19 cellular contexts compared by ENCODE assay signal in the genomic region with DNA sequence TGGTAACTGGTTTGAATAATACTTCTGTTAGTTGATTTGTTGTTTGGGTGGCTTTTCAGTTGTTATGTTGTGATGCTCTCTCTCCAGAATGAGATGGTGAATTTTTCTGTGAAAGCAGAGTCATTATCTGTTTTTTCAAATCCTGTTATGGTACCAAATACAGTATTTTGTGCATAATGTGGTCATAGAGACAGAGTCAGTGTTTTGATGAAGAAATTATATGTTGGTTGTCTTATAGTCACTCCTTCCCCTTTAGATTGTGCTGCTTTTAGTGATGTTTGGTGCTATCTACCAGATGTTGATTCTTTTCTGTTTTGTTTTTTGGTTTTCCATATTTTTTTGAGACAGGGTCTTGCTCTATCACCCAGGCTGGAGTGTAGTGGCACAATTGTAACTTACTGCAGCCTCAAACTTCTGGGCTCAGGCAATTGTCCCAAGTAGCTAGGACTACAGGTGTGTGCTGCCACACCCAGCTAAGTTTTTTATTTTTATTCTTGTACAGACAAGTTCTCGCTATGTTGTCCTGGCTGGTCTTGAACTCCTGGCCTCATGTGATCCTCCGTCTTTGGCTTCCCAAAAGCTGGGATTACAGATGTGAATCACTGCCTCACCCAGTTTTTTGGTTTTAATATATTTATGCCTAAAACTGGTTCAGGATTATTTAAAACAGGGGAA. TPM values are rescaled to one million over a fixed set of nuclear protein-coding genes. Genes with fewer than 3 reads are reported as not detected.
A peak's percentile ranks its signal among the peaks of the same experiment; 100 is the strongest.
DNase-seq lines count a peak whose midpoint lies in the region; ATAC-seq, FAIRE-seq and TF ChIP-seq lines count a peak whose summit lies in the region.
"Had no signal": no experiment of that assay in that cellular context is flagged by ENCODE, and none has a peak within 500 bp of the region (broad histone marks: within the 10 kb centered on the region; RNA-seq: fewer than 3 reads in every experiment).

No MANE protein-coding gene starts in this region.

- no TSS peak for BruUV-seq in K562 (replicated peaks; lab: Mats Ljungman, UMichigan)

- H3K4me3 Mint-ChIP-seq in activated CD8-positive, alpha-beta memory T cell treated with anti-CD3 and anti-CD28 coated beads, Interleukin-2, amount 10 ng/mL, durations not matched to agents 7 days and 5 days: no peak overlapping the region
- H3K4me3 Mint-ChIP-seq: HFFc6 had no signal

- no peak for DNase-seq in activated CD8-positive, alpha-beta memory T cell treated with anti-CD3 and anti-CD28 coated beads, Interleukin-2, amount 10 ng/mL, durations not matched to agents 7 days and 5 days
- DNase-seq in activated CD8-positive, alpha-beta memory T cell treated with anti-CD3 and anti-CD28 coated beads, Interleukin-2, amount 50 U/mL, for 48 hours: no peak
- DNase-seq in GM12892 (ENCODE audit: insufficient read length) (no peak), K562 (ENCODE audit: extremely low read depth in 1 of 4, low spot score in 3 of 4) (no peak), gastrocnemius medialis (no peak), AG08396 (ENCODE audit: low spot score) (no peak), GM23248 (no peak), occipital lobe (lab: John Stamatoyannopoulos, UW) (no peak)
- DNase-seq: amniotic stem cell; COR-L47; GF-D8; MG63; nucleus accumbens; stimulated activated CD4-positive, alpha-beta T cell treated with anti-CD3 and anti-CD28 coated beads, Interleukin-4, amount 100 ng/mL, for 1 hour; stimulated activated CD8-positive, alpha-beta memory T cell treated with anti-CD3 and anti-CD28 coated beads, Interleukin-4, amount 100 ng/mL, for 48 hours had no signal

- TF ChIP-seq CTCF in K562 (IDR thresholded peaks at IDR 0.05 in 2 of 3, conservative IDR thresholded peaks at IDR 0.05 in 1 of 3; ENCODE audit: insufficient read depth in 2 of 3, low read depth in 1 of 3, low read length in 3 of 3) (no peak), gastrocnemius medialis (IDR thresholded peaks at IDR 0.05 in 4 of 5, conservative IDR thresholded peaks at IDR 0.05 in 1 of 5) (no peak)

- 61% methylated on average over 2 of the region's 2 CpGs for WGBS in K562 (ENCODE audit: insufficient coverage, low coverage, missing lambda C conversion rate)
- 97 to 100% methylated on average over 2 of the region's 2 CpGs for WGBS in GM23248 (ENCODE audit: low coverage in 1 of 2, low lambda C conversion rate in 2 of 2, missing lambda C conversion rate in 2 of 2), 2 experiments

- intact Hi-C loops in K562 (cut with micrococcal nuclease) (loop anchor here (5.0 kb wide), 1 partner anchor 615 kb away; a partner anchor contains a TSS), gastrocnemius medialis (cut with DNase I; ENCODE audit: low total_unique reads) (no loop called here)

- peak overlapping the region; percentile 16 for H3K27ac Mint-ChIP-seq in activated CD8-positive, alpha-beta memory T cell treated with anti-CD3 and anti-CD28 coated beads, Interleukin-2, amount 10 ng/mL, durations not matched to agents 7 days and 5 days
- H3K27ac Mint-ChIP-seq: HFFc6 had no signal

- H3K9ac ChIP-seq in K562 (ENCODE audit: insufficient read depth in 1 of 2, low read depth in 2 of 2, low read length in 2 of 2) (no peak overlapping the region; a peak in 1 of 4 replicates), GM23248 (no peak overlapping the region)

- H3K27me3 ChIP-seq in K562 (ENCODE audit: control insufficient read depth in 2 of 2, insufficient read depth in 2 of 2, low read length in 2 of 2) (no peaks in the 10 kb centered on the region), gastrocnemius medialis (no peaks in the 10 kb centered on the region), GM23248 (replicated peaks; ENCODE audit: insufficient read depth) (no peaks in the 10 kb centered on the region)
- H3K27me3 ChIP-seq: MG63, tibial nerve had no signal

- FAIRE-seq in GM12892 (lab: Jason Lieb, UNC): peak; percentile 9
- no peak for FAIRE-seq in K562 (lab: Jason Lieb, UNC)

- no peak overlapping the region for H3K4me2 ChIP-seq in K562 (ENCODE audit: insufficient read depth, low read length)
- H3K4me2 ChIP-seq in GM23248 (ENCODE audit: unreplicated experiment): no peak overlapping the region
- H3K4me2 ChIP-seq: A549 had no signal

- ATAC-seq in activated CD8-positive, alpha-beta memory T cell treated with anti-CD3 and anti-CD28 coated beads, Interleukin-2, amount 10 ng/mL, durations not matched to agents 7 days and 5 days: no peak
- ATAC-seq in K562: no peak
- no peak for ATAC-seq in gastrocnemius medialis

- no peaks in the 10 kb centered on the region for H3K9me3 Mint-ChIP-seq in activated CD8-positive, alpha-beta memory T cell treated with anti-CD3 and anti-CD28 coated beads, Interleukin-2, amount 10 ng/mL, durations not matched to agents 7 days and 5 days (ENCODE audit: low read depth)
- H3K9me3 Mint-ChIP-seq: HFFc6 had no signal

- H4K20me1 ChIP-seq in K562 (replicated peaks; ENCODE audit: control insufficient read depth, insufficient read depth, low read length) (peaks cover 8% of the 10 kb centered on the region), GM23248 (ENCODE audit: insufficient read depth) (no peaks in the 10 kb centered on the region; the same call in none of the 2 replicates)

- H3K36me3 Mint-ChIP-seq in activated CD8-positive, alpha-beta memory T cell treated with anti-CD3 and anti-CD28 coated beads, Interleukin-2, amount 10 ng/mL, durations not matched to agents 7 days and 5 days: peaks cover 13% of the 10 kb centered on the region

- H3K9me3 ChIP-seq in K562 (replicated peaks; ENCODE audit: control insufficient read depth, insufficient read depth, low read depth, low read length) (no peaks in the 10 kb centered on the region), gastrocnemius medialis (no peaks in the 10 kb centered on the region), GM23248 (ENCODE audit: low read depth) (no peaks in the 10 kb centered on the region)
- H3K9me3 ChIP-seq: A549, MG63, tibial nerve had no signal

- no peak for TF ChIP-seq EP300 in K562 (IDR thresholded peaks at IDR 0.05; ENCODE audit: low read length)

- H2AFZ ChIP-seq in K562 (ENCODE audit: low read depth, low read length) (no peak overlapping the region), GM23248 (no peak overlapping the region)

- H3K27ac ChIP-seq in K562 (ENCODE audit: extremely low read depth, low read depth, low read length) (no peak overlapping the region), gastrocnemius medialis (peak overlapping the region in 3 of 4 donors; percentile 30 to 98 (median 32)), GM23248 (no peak overlapping the region)
- H3K27ac ChIP-seq: A549, tibial nerve, VCaP had no signal

- no peak for TF ChIP-seq RAD21 in K562 (CRISPR knock-in tag; conservative IDR thresholded peaks at IDR 0.05 in 1 of 2, IDR thresholded peaks at IDR 0.05 in 1 of 2)

- POLR2A ChIA-PET in K562 (lab: Yijun Ruan, JAX): interaction anchor here (1.6 kb wide), 1 partner anchor 222 kb away, joined by 9 read pairs; no protein-coding TSS in a partner anchor

- peaks cover 70% of the 10 kb centered on the region for H3K4me1 Mint-ChIP-seq in activated CD8-positive, alpha-beta memory T cell treated with anti-CD3 and anti-CD28 coated beads, Interleukin-2, amount 10 ng/mL, durations not matched to agents 7 days and 5 days

- in situ Hi-C loops in K562 (cut with MboI) (no loop called here), gastrocnemius medialis (cut with MboI; ENCODE audit: low sequenced_read_pairs in 4 of 4) (loop anchor here in 1 of 4 donors (5.0 kb wide), 1 partner anchor 220 kb away; no protein-coding TSS in a partner anchor), GM23248 (cut with MboI) (no loop called here)

- CTCF ChIA-PET in activated CD8-positive, alpha-beta memory T cell treated with anti-CD3 and anti-CD28 coated beads, Interleukin-2, amount 10 ng/mL, durations not matched to agents 7 days and 5 days (lab: Charles Lee): interaction anchor here (0.8 to 1.8 kb wide), 17 partner anchors 19 to 612 kb away, joined by 3 to 19 read pairs (median 4); a partner anchor contains a TSS
- CTCF ChIA-PET in K562 (lab: Yijun Ruan, JAX; ENCODE audit: low intra/inter-chr PET ratio): interaction anchor here (0.6 to 4.2 kb wide), 6 partner anchors 154 to 230 kb away, joined by 3 to 47 read pairs (median 10); no protein-coding TSS in a partner anchor

- H3F3A ChIP-seq in GM23248 (ENCODE audit: insufficient read depth): peaks cover 7% of the 10 kb centered on the region; the same call in 1 of the 2 replicates

- peaks cover 3% of the 10 kb centered on the region for H3K9me1 ChIP-seq in K562 (ENCODE audit: control insufficient read depth, insufficient read depth, low read length)

- H3K4me3 ChIP-seq in K562 (no peak overlapping the region), gastrocnemius medialis (no peak overlapping the region), GM23248 (no peak overlapping the region)
- H3K4me3 ChIP-seq: A549, MG63, tibial nerve had no signal

- peaks cover 6 to 48% of the 10 kb centered on the region in 2 experiments for H3K4me1 ChIP-seq in K562 (replicated peaks in 1 of 2; ENCODE audit: control insufficient read depth in 2 of 2, insufficient read depth in 2 of 2, low read length in 2 of 2)
- peaks cover 83 to 89% of the 10 kb centered on the region in 2 donors for H3K4me1 ChIP-seq in gastrocnemius medialis
- H3K4me1 ChIP-seq in GM23248 (ENCODE audit: insufficient read depth): peaks cover 38% of the 10 kb centered on the region

- H3K36me3 ChIP-seq in K562 (ENCODE audit: control insufficient read depth, insufficient read depth, low read length) (peaks cover 17% of the 10 kb centered on the region; the same call in 2 of the 3 replicates), gastrocnemius medialis (no peaks in the 10 kb centered on the region), GM23248 (ENCODE audit: low read depth) (no peaks in the 10 kb centered on the region)
- H3K36me3 ChIP-seq: MG63, tibial nerve had no signal

- peaks cover 99% of the 10 kb centered on the region for H3K79me2 ChIP-seq in K562 (ENCODE audit: control insufficient read depth, insufficient read depth, low read length)
- peaks cover 99% of the 10 kb centered on the region for H3K79me2 ChIP-seq in GM23248 (ENCODE audit: insufficient read depth)

- no peaks in the 10 kb centered on the region for H3K9me2 ChIP-seq in GM23248 (ENCODE audit: insufficient read depth)

- TF ChIP-seq POLR2A in GM12892 (IDR thresholded peaks at IDR 0.05; ENCODE audit: low read depth, low read length) (no peak), K562 (conservative IDR thresholded peaks at IDR 0.05) (no peak), gastrocnemius medialis (IDR thresholded peaks at IDR 0.05) (no peak)

- H3K27me3 Mint-ChIP-seq in activated CD8-positive, alpha-beta memory T cell treated with anti-CD3 and anti-CD28 coated beads, Interleukin-2, amount 10 ng/mL, durations not matched to agents 7 days and 5 days: no peaks in the 10 kb centered on the region

RNA-seq across cellular contexts. Expression of a gene that starts 7.2 kb away (rescaled TPM):
- 10 to 100 TPM; 42.7 to 44.0 TPM for total RNA-seq in activated CD8-positive, alpha-beta memory T cell treated with anti-CD3 and anti-CD28 coated beads, Interleukin-2, amount 10 ng/mL, durations not matched to agents 7 days and 5 days
- 26.3 TPM for polyA plus RNA-seq in GM12892 (2012; ENCODE audit: missing spikeins)
- total RNA-seq in K562 (2011; cell fraction: chromatin; rRNA removed; ENCODE audit: low replicate concordance): 22.5 and 38.1 TPM in 2 replicates
- total RNA-seq in K562 (2011; cell fraction: nucleolus; rRNA removed): 17.6 and 18.8 TPM in 2 replicates
- 24.0 and 38.3 TPM in 2 replicates for total RNA-seq in K562 (2011; cell fraction: nucleoplasm; rRNA removed)
- 57.2 and 59.8 TPM in 2 replicates for total RNA-seq in K562 (2014; rRNA removed)
- total RNA-seq in K562 (2014; rRNA removed; fragmentation: Illumina TruSeq; extraction: Trizol): 64.3 and 73.5 TPM in 2 replicates
- 66.1 and 69.6 TPM in 2 replicates for total RNA-seq in K562 (2015; rRNA removed; fragmentation: Illumina TruSeq; extraction: Trizol)
- total RNA-seq in K562 (2021): 70.9 and 71.1 TPM in 2 replicates
- 79.3 and 106 TPM in 2 replicates for polyA plus RNA-seq in K562 (2011; rRNA removed)
- polyA plus RNA-seq in K562 (2011; cell fraction: cytosol; rRNA removed): 37.4 and 45.8 TPM in 2 replicates
- polyA plus RNA-seq in K562 (2011; cell fraction: nucleus; rRNA removed): 26.6 and 37.4 TPM in 2 replicates
- 45.3 and 51.5 TPM in 2 replicates for polyA plus RNA-seq in K562 (2012)
- polyA plus RNA-seq in K562 (2014; fragmentation: Illumina TruSeq; extraction: Trizol): 62.9 and 71.3 TPM in 2 replicates
- 10 to 100 TPM; 26.9 to 31.2 TPM for polyA plus RNA-seq in K562 (2014; fragmentation: Nextera tagmentation; extraction: Ambion mirVana)
- polyA plus RNA-seq in K562 (2014; rRNA removed): 53.8 and 62.2 TPM in 2 replicates
- polyA minus RNA-seq in K562 (2011; rRNA and poly(A)+ RNA removed): 59.4 and 61.4 TPM in 2 replicates
- polyA minus RNA-seq in K562 (2011; cell fraction: cytosol; rRNA and poly(A)+ RNA removed): 33.0 and 37.2 TPM in 2 replicates
- 25.4 and 30.1 TPM in 2 replicates for polyA minus RNA-seq in K562 (2011; cell fraction: nucleus; rRNA and poly(A)+ RNA removed)
- 10 to 100 TPM; 33.3 to 50.5 (median 37.5) TPM for total RNA-seq in gastrocnemius medialis
- total RNA-seq in GM23248 (2014; rRNA removed; shearing (Covaris generic)): 31.7 and 37.9 TPM in 2 replicates
- 13.9 and 14.2 TPM in 2 replicates for polyA plus RNA-seq in GM23248 (2016; fragmentation: Nextera tagmentation; extraction: Ambion mirVana)
- 34.5 TPM for total RNA-seq in occipital lobe

Comparison
In these comparisons a context has a peak if more than half of its experiments do, and no peak if none do; other contexts are left out.
1. H3K27ac ChIP-seq: peak in gastrocnemius medialis (3 of 4); none in K562 (single experiment) and GM23248 (single experiment).